7 cellular contexts compared by ENCODE assay signal in genomic region chr7:92904292-92905131, GRCh38.
DNase-seq lines count a peak whose midpoint lies in the region; ATAC-seq lines count a peak whose summit lies in the region.

No MANE protein-coding gene starts in this region.

- ATAC-seq in GM19025 (IDR thresholded peaks at IDR 0.05; ENCODE audit: low read depth, unreplicated experiment) (peak; percentile 98), HG03064 (IDR thresholded peaks at IDR 0.05; ENCODE audit: low read depth, unreplicated experiment) (peak; percentile 99)

- in situ Hi-C loops in SK-MEL-5 (cut with HindIII; ENCODE audit: low pct_unique_long_range_greater_than_20kb, low sequenced_read_pairs): no loop called here

- DNase-seq in SK-MEL-5 (ENCODE audit: low read depth, low spot score) (peak; percentile 64), myocyte (ENCODE audit: low read depth) (peak; percentile 90), NCI-H526 treated with DMSO at 0.1 percent for 48 hours (lab: John Stamatoyannopoulos, UW) (no peak), NCI-H524 (lab: John Stamatoyannopoulos, UW) (no peak)
- peak; percentile 88 for DNase-seq in activated naive CD4-positive, alpha-beta T cell treated with anti-CD3 and anti-CD28 coated beads, Interleukin-2, amount 50 U/mL, for 16 hours

Comparison
In these comparisons a context has a peak if more than half of its experiments do, and no peak if none do; other contexts are left out.
1. DNase-seq: peak in SK-MEL-5 (single experiment), activated naive CD4-positive, alpha-beta T cell treated with anti-CD3 and anti-CD28 coated beads, Interleukin-2, amount 50 U/mL, for 16 hours (single experiment) and myocyte (single experiment); none in NCI-H526 treated with DMSO at 0.1 percent for 48 hours (single experiment) and NCI-H524 (0 of 2).